Comparison of ENCODE assay signal across 19 cellular contexts in genomic region chr18:25915907-25916306, GRCh38.
DNase-seq lines count a peak whose midpoint lies in the region; ATAC-seq and TF ChIP-seq lines count a peak whose summit lies in the region.
"Had no signal": no experiment of that assay in that cellular context is flagged by ENCODE, and none has a peak within 500 bp of the region (broad histone marks: within the 10 kb centered on the region; RNA-seq: fewer than 3 reads in every experiment).

No MANE protein-coding gene starts in this region.

- H3K4me3 ChIP-seq in epithelial cell of proximal tubule (ENCODE audit: low read depth, low read length) (no peak overlapping the region), psoas muscle (no peak overlapping the region)

- WGBS in psoas muscle, 3 donors, result 80 to 93% (median 84%) methylated on average over 4 of the region's 4 CpGs

- H3K9me3 ChIP-seq in psoas muscle, result no peaks in the 10 kb centered on the region

- TF ChIP-seq CTCF in 22Rv1 (IDR thresholded peaks at IDR 0.05) (peak; percentile 20; the same call in 1 of the 2 replicates), GM12873 (IDR thresholded peaks at IDR 0.05; ENCODE audit: insufficient read depth, low read depth, low read length, missing control alignments) (peak; percentile 40), epithelial cell of proximal tubule (conservative IDR thresholded peaks at IDR 0.05; ENCODE audit: low read depth, low read length) (peak; percentile 33), psoas muscle (IDR thresholded peaks at IDR 0.05) (no peak)

- H3K36me3 Mint-ChIP-seq in activated CD8-positive, alpha-beta memory T cell treated with anti-CD3 and anti-CD28 coated beads, Interleukin-2, amount 10 ng/mL, durations not matched to agents 7 days and 5 days, result no peaks in the 10 kb centered on the region
- H3K36me3 Mint-ChIP-seq: activated naive CD8-positive, alpha-beta T cell treated with anti-CD3 and anti-CD28 coated beads for 36 hours had no signal

- no peaks in the 10 kb centered on the region for H3K4me1 Mint-ChIP-seq in activated CD8-positive, alpha-beta memory T cell treated with anti-CD3 and anti-CD28 coated beads, Interleukin-2, amount 10 ng/mL, durations not matched to agents 7 days and 5 days
- H3K4me1 Mint-ChIP-seq: activated naive CD8-positive, alpha-beta T cell treated with anti-CD3 and anti-CD28 coated beads for 36 hours; stimulated activated naive CD8-positive, alpha-beta T cell treated with anti-CD3 and anti-CD28 coated beads, Interleukin-15, amount 100 ng/mL, for 72 hours had no signal

- H3K27ac Mint-ChIP-seq in activated CD8-positive, alpha-beta memory T cell treated with anti-CD3 and anti-CD28 coated beads, Interleukin-2, amount 10 ng/mL, durations not matched to agents 7 days and 5 days, result no peak overlapping the region
- H3K27ac Mint-ChIP-seq: activated naive CD8-positive, alpha-beta T cell treated with anti-CD3 and anti-CD28 coated beads for 36 hours; effector memory CD8-positive, alpha-beta T cell; stimulated activated naive CD8-positive, alpha-beta T cell treated with anti-CD3 and anti-CD28 coated beads, Interleukin-15, amount 100 ng/mL, for 72 hours had no signal

- peaks cover 3% of the 10 kb centered on the region for H3K27me3 Mint-ChIP-seq in activated CD8-positive, alpha-beta memory T cell treated with anti-CD3 and anti-CD28 coated beads, Interleukin-2, amount 10 ng/mL, durations not matched to agents 7 days and 5 days

- intact Hi-C loops in psoas muscle (cut with DNase I), result no loop called here

- no peaks in the 10 kb centered on the region for H3K9me3 Mint-ChIP-seq in activated CD8-positive, alpha-beta memory T cell treated with anti-CD3 and anti-CD28 coated beads, Interleukin-2, amount 10 ng/mL, durations not matched to agents 7 days and 5 days (ENCODE audit: low read depth)
- H3K9me3 Mint-ChIP-seq: activated naive CD8-positive, alpha-beta T cell treated with anti-CD3 and anti-CD28 coated beads for 36 hours; effector memory CD8-positive, alpha-beta T cell; stimulated activated naive CD8-positive, alpha-beta T cell treated with anti-CD3 and anti-CD28 coated beads, Interleukin-15, amount 100 ng/mL, for 72 hours had no signal

- H3K27ac ChIP-seq in 22Rv1, result no peak overlapping the region
- H3K27ac ChIP-seq in psoas muscle, result no peak overlapping the region

- no peaks in the 10 kb centered on the region for H3K4me1 ChIP-seq in psoas muscle

- peak; percentile 28 for DNase-seq in NCI-H69 (lab: John Stamatoyannopoulos, UW)
- no peak for DNase-seq in epithelial cell of proximal tubule (ENCODE audit: low read depth)
- DNase-seq in T-helper 2 cell, result no peak
- no peak for DNase-seq in cerebellar cortex (ENCODE audit: low spot score)
- DNase-seq in psoas muscle, result no peak
- DNase-seq in activated CD8-positive, alpha-beta memory T cell treated with anti-CD3 and anti-CD28 coated beads, Interleukin-2, amount 10 ng/mL, durations not matched to agents 7 days and 5 days, result no peak
- DNase-seq: activated CD4-positive, alpha-beta T cell treated with anti-CD3 and anti-CD28 coated beads for 48 hours; activated naive CD8-positive, alpha-beta T cell treated with anti-CD3 and anti-CD28 coated beads for 36 hours; activated T-cell treated with anti-CD3 and anti-CD28 coated beads, Interleukin-2, amount 50 U/mL, for 1 hour; effector memory CD8-positive, alpha-beta T cell; left ventricle myocardium superior; NCI-H2029; NCI-H774; posterior cingulate gyrus; SHP77; stimulated activated naive CD8-positive, alpha-beta T cell treated with anti-CD3 and anti-CD28 coated beads, Interleukin-15, amount 100 ng/mL, for 72 hours; T1000 had no signal

- no peak for ATAC-seq in psoas muscle
- ATAC-seq in activated CD8-positive, alpha-beta memory T cell treated with anti-CD3 and anti-CD28 coated beads, Interleukin-2, amount 10 ng/mL, durations not matched to agents 7 days and 5 days, result no peak
- ATAC-seq: effector memory CD8-positive, alpha-beta T cell; left ventricle myocardium superior; stimulated activated naive CD8-positive, alpha-beta T cell treated with anti-CD3 and anti-CD28 coated beads, Interleukin-15, amount 100 ng/mL, for 72 hours had no signal

- H3K4me3 Mint-ChIP-seq in activated CD8-positive, alpha-beta memory T cell treated with anti-CD3 and anti-CD28 coated beads, Interleukin-2, amount 10 ng/mL, durations not matched to agents 7 days and 5 days, result no peak overlapping the region
- H3K4me3 Mint-ChIP-seq: activated naive CD8-positive, alpha-beta T cell treated with anti-CD3 and anti-CD28 coated beads for 36 hours; effector memory CD8-positive, alpha-beta T cell; stimulated activated naive CD8-positive, alpha-beta T cell treated with anti-CD3 and anti-CD28 coated beads, Interleukin-15, amount 100 ng/mL, for 72 hours had no signal

- H3K36me3 ChIP-seq in psoas muscle (ENCODE audit: insufficient read depth in 1 of 2, low read depth in 1 of 2), result no peaks in the 10 kb centered on the region

- no peaks in the 10 kb centered on the region for H3K27me3 ChIP-seq in psoas muscle (ENCODE audit: insufficient read depth in 3 of 3, low read length in 2 of 3)

- CTCF ChIA-PET in activated CD8-positive, alpha-beta memory T cell treated with anti-CD3 and anti-CD28 coated beads, Interleukin-2, amount 10 ng/mL, durations not matched to agents 7 days and 5 days (lab: Charles Lee), result interaction anchor here (1.0 to 1.5 kb wide), 2 partner anchors 19 kb away, joined by 3 read pairs; no protein-coding TSS in a partner anchor
